Comparison of ENCODE assay signal across 12 cellular contexts in the genomic region with DNA sequence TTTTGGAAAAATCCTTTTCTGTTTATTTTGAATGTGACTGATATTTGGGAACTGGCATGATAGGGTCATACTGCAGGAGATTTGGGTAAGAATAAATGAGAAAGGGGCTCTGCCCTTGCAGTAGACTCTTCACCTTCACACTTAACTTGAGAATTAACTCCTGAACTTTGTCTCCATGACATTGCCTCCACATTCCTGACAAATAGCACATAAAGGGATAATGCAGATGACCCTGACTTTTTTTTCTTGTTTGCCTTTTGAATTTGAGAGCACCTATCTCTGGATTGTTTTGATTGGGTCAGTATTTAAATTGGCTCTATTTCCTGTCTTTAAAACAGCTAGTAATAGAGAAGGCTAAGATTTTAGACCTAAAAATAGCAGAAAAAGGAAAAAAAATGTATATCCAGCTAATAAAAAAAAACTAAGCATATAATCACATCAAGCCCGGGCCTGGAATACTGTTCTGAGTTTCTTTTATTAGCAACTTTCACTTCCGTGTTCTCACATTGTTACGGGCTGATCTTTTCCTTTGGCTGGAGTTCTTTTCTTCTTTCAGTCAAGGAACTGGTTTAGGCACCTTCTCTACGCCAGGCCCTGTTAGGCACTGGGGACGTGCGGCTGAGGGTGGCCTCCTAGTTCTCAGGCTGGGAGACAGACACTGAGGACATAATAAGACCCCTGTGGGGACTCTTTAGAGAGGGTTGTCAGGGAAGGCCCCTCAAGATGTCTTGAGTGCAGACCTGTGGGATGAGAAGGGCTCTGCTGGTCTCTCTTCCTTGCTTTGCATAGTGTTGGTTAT. TPM values are rescaled to one million over a fixed set of nuclear protein-coding genes. Genes with fewer than 3 reads are reported as not detected.
DNase-seq lines count a peak whose midpoint lies in the region; ATAC-seq and TF ChIP-seq lines count a peak whose summit lies in the region.
"Had no signal": no experiment of that assay in that cellular context is flagged by ENCODE, and none has a peak within 500 bp of the region (broad histone marks: within the 10 kb centered on the region; RNA-seq: fewer than 3 reads in every experiment).

No MANE protein-coding gene starts in this region.

- TF ChIP-seq CTCF in breast epithelium (IDR thresholded peaks at IDR 0.05) = no peak
- TF ChIP-seq CTCF in MCF 10A (IDR thresholded peaks at IDR 0.05; ENCODE audit: unreplicated experiment) = no peak
- no peak for TF ChIP-seq CTCF in fibroblast of the aortic adventitia (IDR thresholded peaks at IDR 0.05; ENCODE audit: insufficient read depth, low read length)
- no peak for TF ChIP-seq CTCF in nephron progenitor cell (IDR thresholded peaks at IDR 0.05)
- no peak for TF ChIP-seq CTCF in vagina (IDR thresholded peaks at IDR 0.05)

- H3K4me3 Mint-ChIP-seq in MCF 10A (ENCODE audit: unreplicated experiment) (no peak overlapping the region), nephron progenitor cell (no peak overlapping the region)

- H3K27ac ChIP-seq in breast epithelium = peak overlapping the region; percentile 60 to 69
- H3K27ac ChIP-seq in vagina = peak overlapping the region; percentile 60

- BruUV-seq in MCF 10A (replicated peaks; lab: Mats Ljungman, UMichigan) = no TSS peak

- CTCF ChIA-PET in MCF 10A (lab: Yijun Ruan, JAX) = interaction anchor here (0.6 kb wide), 1 partner anchor 100 kb away, joined by 3 read pairs; no protein-coding TSS in a partner anchor

- H3K4me1 Mint-ChIP-seq in MCF 10A (ENCODE audit: insufficient read depth, unreplicated experiment) (peaks cover 11% of the 10 kb centered on the region), nephron progenitor cell (peaks cover 35% of the 10 kb centered on the region)

- DNase-seq in breast epithelium (ENCODE audit: low spot score in 2 of 2) (no peak), MCF 10A (ENCODE audit: unreplicated experiment) (no peak), fibroblast of the aortic adventitia (ENCODE audit: low read depth) (peak; percentile 51), nephron progenitor cell (no peak), vagina (ENCODE audit: extremely low spot score in 2 of 2) (no peak), DMS79 treated with DMSO at 0.1 percent for 48 hours (lab: John Stamatoyannopoulos, UW) (no peak)
- DNase-seq: ACHN, KBM-7, NCI-H510A treated with DMSO at 0.1 percent for 48 hours, occipital lobe had no signal

- H3K9me3 Mint-ChIP-seq in MCF 10A (ENCODE audit: unreplicated experiment) = no peaks in the 10 kb centered on the region
- H3K9me3 Mint-ChIP-seq in nephron progenitor cell = peaks cover 4% of the 10 kb centered on the region

- no peak overlapping the region for H3K27ac Mint-ChIP-seq in MCF 10A (ENCODE audit: low read depth, unreplicated experiment)
- peak overlapping the region; percentile 59 for H3K27ac Mint-ChIP-seq in nephron progenitor cell

- no peaks in the 10 kb centered on the region for H3K27me3 Mint-ChIP-seq in MCF 10A (ENCODE audit: insufficient read depth, unreplicated experiment)
- H3K27me3 Mint-ChIP-seq in nephron progenitor cell (ENCODE audit: low read depth, poor library complexity) = peaks cover 7% of the 10 kb centered on the region

- H3K4me1 ChIP-seq in breast epithelium (no peaks in the 10 kb centered on the region), vagina (peaks cover 14% of the 10 kb centered on the region)

- ATAC-seq in HG03097 (IDR thresholded peaks at IDR 0.05; ENCODE audit: low FRiP score, unreplicated experiment) = no peak
- ATAC-seq in esophagus mucosa = no peak

- H3K36me3 Mint-ChIP-seq in MCF 10A (ENCODE audit: insufficient read depth, unreplicated experiment) = no peaks in the 10 kb centered on the region
- peaks cover 4% of the 10 kb centered on the region for H3K36me3 Mint-ChIP-seq in nephron progenitor cell (ENCODE audit: low read depth)

- H3K4me3 ChIP-seq in breast epithelium (peak overlapping the region in 1 of 3 donors; percentile 2), fibroblast of the aortic adventitia (ENCODE audit: low read depth, low read length) (no peak overlapping the region), vagina (no peak overlapping the region)

- no peaks in the 10 kb centered on the region for H3K9me3 ChIP-seq in breast epithelium
- H3K9me3 ChIP-seq in vagina = no peaks in the 10 kb centered on the region

- POLR2A ChIA-PET in MCF 10A (lab: Yijun Ruan, JAX) = interaction anchor here (0.6 kb wide), 2 partner anchors 9 to 12 kb away, joined by 3 read pairs; no protein-coding TSS in a partner anchor

- H3K27me3 ChIP-seq in breast epithelium = no peaks in the 10 kb centered on the region
- no peaks in the 10 kb centered on the region for H3K27me3 ChIP-seq in vagina

- no peaks in the 10 kb centered on the region for H3K36me3 ChIP-seq in breast epithelium
- no peaks in the 10 kb centered on the region for H3K36me3 ChIP-seq in vagina

- intact Hi-C loops in breast epithelium (cut with DNase I; ENCODE audit: low total_unique reads) (no loop called here), MCF 10A (cut with micrococcal nuclease) (no loop called here), vagina (cut with DNase I) (no loop called here)

- TF ChIP-seq POLR2A in breast epithelium (IDR thresholded peaks at IDR 0.05) (no peak), vagina (IDR thresholded peaks at IDR 0.05) (no peak)

RNA-seq across cellular contexts. Expression of a gene that starts 53.1 kb away (rescaled TPM):
- 10 to 100 TPM; 13.1 to 21.2 (median 18.7) TPM for total RNA-seq in breast epithelium
- 39.2 and 58.8 TPM in 2 replicates for total RNA-seq in MCF 10A (2022)
- 26.6 and 59.9 TPM in 2 replicates for total RNA-seq in fibroblast of the aortic adventitia (ENCODE audit: low replicate concordance)
- total RNA-seq in vagina = 11.5 TPM
- 18.2 TPM for total RNA-seq in esophagus mucosa
